ENCODE assay signal across 9 cellular contexts in genomic region chr1:89908294-89908992, GRCh38.
DNase-seq lines count a peak whose midpoint lies in the region; ATAC-seq and TF ChIP-seq lines count a peak whose summit lies in the region.
"Had no signal": no experiment of that assay in that cellular context is flagged by ENCODE, and none has a peak within 500 bp of the region (broad histone marks: within the 10 kb centered on the region; RNA-seq: fewer than 3 reads in every experiment).

No MANE protein-coding gene starts in this region.

- peaks cover 27% of the 10 kb centered on the region for H3K36me3 Mint-ChIP-seq in brain

- no peak overlapping the region for H2BK120ac ChIP-seq in mesendoderm (ENCODE audit: low read depth, low read length)

- no peak overlapping the region for H3K4me3 ChIP-seq in A673 (ENCODE audit: low read depth, low read length, poor library complexity, severe bottlenecking)
- no peak overlapping the region for H3K4me3 ChIP-seq in mesendoderm (ENCODE audit: low read length)

- peak overlapping the region; percentile 18 for H3K4ac ChIP-seq in mesendoderm (ENCODE audit: low read depth, low read length)

- peak overlapping the region; percentile 27 for H2BK5ac ChIP-seq in mesendoderm (ENCODE audit: low read length)

- TF ChIP-seq CTCF in A673 (conservative IDR thresholded peaks at IDR 0.05; ENCODE audit: low read depth, low read length) = no peak
- no peak for TF ChIP-seq CTCF in brain (conservative IDR thresholded peaks at IDR 0.05)

- H3K36me3 ChIP-seq in A673 (ENCODE audit: insufficient read depth, low read length, poor library complexity, severe bottlenecking) (no peaks in the 10 kb centered on the region), mesendoderm (ENCODE audit: control insufficient read depth, insufficient read depth, low read length) (no peaks in the 10 kb centered on the region)

- H3K56ac ChIP-seq in mesendoderm (ENCODE audit: low read length) = no peak overlapping the region

- no peaks in the 10 kb centered on the region for H3K9me3 ChIP-seq in A673 (ENCODE audit: low read depth, low read length, poor library complexity, severe bottlenecking)

- H3K4me1 Mint-ChIP-seq in brain = peaks cover 89% of the 10 kb centered on the region

- intact Hi-C loops in A673 (cut with micrococcal nuclease; ENCODE audit: unreplicated experiment) (loop anchor here (2.0 to 5.0 kb wide), 4 partner anchors 66 to 159 kb away; partner anchors contain the start of gene LRRC8D), left colon (cut with DNase I, micrococcal nuclease) (no loop called here)

- ATAC-seq in left colon (no peak), GM21717 (IDR thresholded peaks at IDR 0.05; ENCODE audit: unreplicated experiment) (no peak)

- WGBS in mesendoderm (ENCODE audit: extremely low coverage, insufficient coverage, low lambda C conversion rate) = no CpG with 5 or more reads among the region's 4 CpGs

- BruUV-seq in A673 (replicated peaks; lab: Mats Ljungman, UMichigan) = TSS peak; percentile 65

- H2BK15ac ChIP-seq in mesendoderm (replicated peaks; ENCODE audit: low read depth) = no peak overlapping the region

- peaks cover 6% of the 10 kb centered on the region for H3K79me1 ChIP-seq in mesendoderm (ENCODE audit: low read length)

- H3K27me3 Mint-ChIP-seq in brain = peaks cover 3% of the 10 kb centered on the region
- H3K27me3 Mint-ChIP-seq: activated CD4-positive, alpha-beta T cell treated with anti-CD3 and anti-CD28 coated beads, Interleukin-2, amount 10 ng/mL, durations not matched to agents 7 days and 5 days had no signal

- H3K27ac ChIP-seq in A673 (ENCODE audit: low read depth, low read length, poor library complexity, severe bottlenecking) (peak overlapping the region; percentile 92), mesendoderm (ENCODE audit: low read depth, low read length) (no peak overlapping the region)

- H3K4me1 ChIP-seq in A673 (ENCODE audit: insufficient read depth, low read length, poor library complexity, severe bottlenecking) (peaks cover 88% of the 10 kb centered on the region), mesendoderm (ENCODE audit: control insufficient read depth, low read depth, low read length) (peaks cover 13% of the 10 kb centered on the region)

- H3K79me2 ChIP-seq in mesendoderm (ENCODE audit: control insufficient read depth, insufficient read depth, low read length) = peaks cover 1% of the 10 kb centered on the region

- CTCF ChIA-PET in A673 (lab: Charles Lee) = no interaction called here

- no peaks in the 10 kb centered on the region for H3K9me3 Mint-ChIP-seq in brain
- H3K9me3 Mint-ChIP-seq: activated CD4-positive, alpha-beta T cell treated with anti-CD3 and anti-CD28 coated beads, Interleukin-2, amount 10 ng/mL, durations not matched to agents 7 days and 5 days had no signal

- H3K27ac Mint-ChIP-seq in brain = peak overlapping the region in 4 of 5 experiments; percentile 68 to 87 (median 80)

- H4K5ac ChIP-seq in mesendoderm (ENCODE audit: low read length) = no peak overlapping the region

- no peak overlapping the region for H3K9ac ChIP-seq in mesendoderm (ENCODE audit: low read length)

- no peak overlapping the region for H4K8ac ChIP-seq in mesendoderm (ENCODE audit: low read depth, low read length)

- POLR2A ChIA-PET in A673 (lab: Charles Lee; ENCODE audit: low non-redundant PET) = no interaction called here

- no peak overlapping the region for H3K23ac ChIP-seq in mesendoderm (ENCODE audit: low read length)

- H3K4me2 ChIP-seq in mesendoderm (ENCODE audit: low read length) = no peak overlapping the region

- H3K18ac ChIP-seq in mesendoderm (ENCODE audit: low read length) = peak overlapping the region; percentile 78

- H3K4me3 Mint-ChIP-seq in brain = peak overlapping the region in 1 of 5 experiments; percentile 7
- H3K4me3 Mint-ChIP-seq: activated CD4-positive, alpha-beta T cell treated with anti-CD3 and anti-CD28 coated beads, Interleukin-2, amount 10 ng/mL, durations not matched to agents 7 days and 5 days had no signal

- H2AK5ac ChIP-seq in mesendoderm (ENCODE audit: low read length) = no peak overlapping the region

- no peak for DNase-seq in A673 (ENCODE audit: low spot score)
- peak; percentile 7 for DNase-seq in H4 (ENCODE audit: low spot score)
- no peak for DNase-seq in mesendoderm
- no peak for DNase-seq in NCI-H69 (lab: John Stamatoyannopoulos, UW)
- no peak for DNase-seq in left colon
- DNase-seq in DMS79 treated with DMSO at 0.1 percent for 48 hours (lab: John Stamatoyannopoulos, UW) = no peak
- DNase-seq: activated CD4-positive, alpha-beta T cell treated with anti-CD3 and anti-CD28 coated beads, Interleukin-2, amount 10 ng/mL, durations not matched to agents 7 days and 5 days had no signal

- no peaks in the 10 kb centered on the region for H3K27me3 ChIP-seq in A673 (replicated peaks; ENCODE audit: insufficient read depth, low read depth, low read length, poor library complexity)
- H3K27me3 ChIP-seq in mesendoderm (ENCODE audit: insufficient read depth, low read length, poor library complexity) = no peaks in the 10 kb centered on the region
